ENCODE assay signal across 15 cellular contexts in the genomic region with DNA sequence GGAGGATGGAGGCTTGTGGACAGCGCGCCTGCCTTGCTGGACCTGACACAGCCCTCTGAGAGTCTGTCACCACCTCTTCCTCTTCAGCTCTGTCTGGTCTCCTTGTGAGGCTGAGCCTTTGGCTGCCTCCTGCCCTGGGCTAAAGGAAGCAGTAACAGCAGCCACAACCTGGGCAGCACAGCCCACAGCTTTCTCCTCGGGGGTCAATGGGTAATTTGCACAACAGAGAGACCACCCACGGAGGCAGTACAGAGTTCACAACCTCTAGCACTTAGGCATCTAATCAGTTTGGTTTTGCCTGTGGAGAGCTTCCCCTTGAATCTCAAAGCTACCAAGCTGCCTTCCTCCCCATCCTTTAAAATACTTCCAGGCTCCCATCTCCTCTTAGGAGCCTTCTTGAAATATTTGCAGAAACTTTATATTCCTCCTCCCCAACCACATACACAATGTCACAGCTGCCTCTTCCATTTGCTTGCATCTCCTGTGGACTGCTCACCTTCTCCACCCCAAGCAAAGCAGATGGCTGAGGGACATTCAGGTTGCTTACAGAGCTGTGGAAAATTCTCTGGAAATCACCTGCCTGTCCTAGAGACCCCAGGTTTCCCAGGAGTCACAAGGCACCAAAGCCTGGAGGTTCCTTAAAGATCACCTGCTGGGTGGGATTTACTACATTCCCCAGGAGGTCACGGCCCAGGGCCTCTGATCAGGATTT.
DNase-seq lines count a peak whose midpoint lies in the region; ATAC-seq and TF ChIP-seq lines count a peak whose summit lies in the region.
"Had no signal": no experiment of that assay in that cellular context is flagged by ENCODE, and none has a peak within 500 bp of the region (broad histone marks: within the 10 kb centered on the region; RNA-seq: fewer than 3 reads in every experiment).

No MANE protein-coding gene starts in this region.

- peaks cover 100% of the 10 kb centered on the region for H3K27me3 ChIP-seq in HUES6 (ENCODE audit: control insufficient read depth, insufficient read depth, low read length)
- H3K27me3 ChIP-seq in endodermal cell (ENCODE audit: control insufficient read depth, insufficient read depth, low read length, poor library complexity, severe bottlenecking): peaks cover 36% of the 10 kb centered on the region

- TF ChIP-seq CTCF in endodermal cell (conservative IDR thresholded peaks at IDR 0.05): no peak

- peaks cover 5% of the 10 kb centered on the region for H3K36me3 Mint-ChIP-seq in endodermal cell (ENCODE audit: low read depth)

- H3K4me3 Mint-ChIP-seq in endodermal cell: no peak overlapping the region

- intact Hi-C loops in sciatic nerve (cut with DNase I): no loop called here

- peak overlapping the region; percentile 14; the same call in 1 of the 2 replicates for H3K4me3 ChIP-seq in HUES6 (ENCODE audit: low read depth, low read length)
- H3K4me3 ChIP-seq in endodermal cell (ENCODE audit: low read length): no peak overlapping the region
- H3K4me3 ChIP-seq: K562 had no signal

- WGBS in endodermal cell (ENCODE audit: insufficient coverage in 1 of 2, insufficient read length in 1 of 2), 2 experiments: 23 to 28% methylated on average over 4 to 5 of the region's 5 CpGs

- H3K4me1 ChIP-seq in HUES6 (ENCODE audit: control insufficient read depth, insufficient read depth, low read length): peaks cover 19% of the 10 kb centered on the region
- H3K4me1 ChIP-seq in endodermal cell (ENCODE audit: control insufficient read depth, insufficient read depth, low read length): peaks cover 7% of the 10 kb centered on the region

- H3K9ac ChIP-seq in HUES6 (ENCODE audit: low read length) (no peak overlapping the region), endodermal cell (ENCODE audit: extremely low read depth, low read length, poor library complexity, severe bottlenecking) (no peak overlapping the region)

- H3K27me3 Mint-ChIP-seq in endodermal cell (ENCODE audit: insufficient read depth): peaks cover 98% of the 10 kb centered on the region

- ATAC-seq in sciatic nerve (peak; percentile 33), GM21360 (IDR thresholded peaks at IDR 0.05; ENCODE audit: unreplicated experiment) (no peak)
- ATAC-seq: K562 had no signal

- DNase-seq in endodermal cell (peak; percentile 94), iPS-NIHi7 (ENCODE audit: extremely low spot score) (peak; percentile 77), sciatic nerve (ENCODE audit: low spot score) (no peak), NCI-H69 (lab: John Stamatoyannopoulos, UW) (no peak)
- DNase-seq in stimulated activated CD4-positive, alpha-beta T cell treated with anti-CD3 and anti-CD28 coated beads, Interleukin-4, amount 100 ng/mL, for 1 hour: no peak
- DNase-seq: DND-41, GDM1, NCI-H1417 treated with DMSO at 0.1 percent for 48 hours, NCI-H2029, NCI-H510A, NCI-H82 had no signal

- H3K9me3 Mint-ChIP-seq in endodermal cell: peaks cover 34% of the 10 kb centered on the region

- H3K27ac Mint-ChIP-seq in endodermal cell: peak overlapping the region; percentile 45

- H3K9me3 ChIP-seq in HUES6 (ENCODE audit: control insufficient read depth, insufficient read depth, low read depth, low read length): peaks cover 18% of the 10 kb centered on the region
- H3K9me3 ChIP-seq in endodermal cell (ENCODE audit: control insufficient read depth, low read length): peaks cover 32% of the 10 kb centered on the region

- H3K4me1 Mint-ChIP-seq in endodermal cell: peaks cover 17% of the 10 kb centered on the region

- H3K27ac ChIP-seq in HUES6 (ENCODE audit: low read depth, low read length) (no peak overlapping the region), endodermal cell (ENCODE audit: low read depth, low read length) (no peak overlapping the region)
- H3K27ac ChIP-seq: C4-2B had no signal

- H3K36me3 ChIP-seq in HUES6 (ENCODE audit: control insufficient read depth, insufficient read depth, low read length) (no peaks in the 10 kb centered on the region), endodermal cell (ENCODE audit: control insufficient read depth, insufficient read depth, low read length) (no peaks in the 10 kb centered on the region)

Comparison
In these comparisons a context has a peak if more than half of its experiments do, and no peak if none do; other contexts are left out.
1. DNase-seq: peak in endodermal cell (single experiment) and iPS-NIHi7 (single experiment); none in sciatic nerve (single experiment), stimulated activated CD4-positive, alpha-beta T cell treated with anti-CD3 and anti-CD28 coated beads, Interleukin-4, amount 100 ng/mL, for 1 hour (single experiment) and NCI-H69 (single experiment).